Comparison of ENCODE assay signal across 10 cellular contexts in genomic region chr15:90883526-90883931, GRCh38. TPM values are rescaled to one million over a fixed set of nuclear protein-coding genes. Genes with fewer than 3 reads are reported as not detected.
DNase-seq lines count a peak whose midpoint lies in the region; ATAC-seq and TF ChIP-seq lines count a peak whose summit lies in the region.
"Had no signal": no experiment of that assay in that cellular context is flagged by ENCODE, and none has a peak within 500 bp of the region (broad histone marks: within the 10 kb centered on the region; RNA-seq: fewer than 3 reads in every experiment).

No MANE protein-coding gene starts in this region.

- H3K27me3 ChIP-seq in mucosa of rectum (ENCODE audit: control insufficient read depth in 2 of 2, insufficient read depth in 2 of 2, low read length in 2 of 2) = no peaks in the 10 kb centered on the region
- H3K27me3 ChIP-seq in tibial artery = no peaks in the 10 kb centered on the region

- no peak for TF ChIP-seq CTCF in tibial artery (IDR thresholded peaks at IDR 0.05)

- H3K9me3 Mint-ChIP-seq in activated CD4-positive, alpha-beta T cell treated with anti-CD3 and anti-CD28 coated beads, Interleukin-2, amount 10 ng/mL, durations not matched to agents 24 days and 14 days = no peaks in the 10 kb centered on the region
- no peaks in the 10 kb centered on the region for H3K9me3 Mint-ChIP-seq in dendritic cell treated with granulocyte-macrophage colony-stimulating factor and Interleukin-4, amounts not matched to agents 40 ng/mL and 50 ng/mL, for 4 days

- H3K4me3 ChIP-seq in mucosa of rectum (ENCODE audit: low read length in 2 of 2) = peak overlapping the region; percentile 66 to 71
- H3K4me3 ChIP-seq in tibial artery = peak overlapping the region; percentile 54 to 55

- H3K36me3 Mint-ChIP-seq in activated CD4-positive, alpha-beta T cell treated with anti-CD3 and anti-CD28 coated beads, Interleukin-2, amount 10 ng/mL, durations not matched to agents 24 days and 14 days (ENCODE audit: low read depth) = peaks cover 51% of the 10 kb centered on the region
- H3K36me3 Mint-ChIP-seq in dendritic cell treated with granulocyte-macrophage colony-stimulating factor and Interleukin-4, amounts not matched to agents 40 ng/mL and 50 ng/mL, for 4 days (ENCODE audit: low read depth) = peaks cover 93% of the 10 kb centered on the region

- peak overlapping the region; percentile 20 to 80 for H3K9ac ChIP-seq in mucosa of rectum (ENCODE audit: low read depth in 1 of 2, low read length in 2 of 2)

- intact Hi-C loops in activated CD4-positive, alpha-beta T cell treated with anti-CD3 and anti-CD28 coated beads, Interleukin-2, amount 10 ng/mL, durations not matched to agents 24 days and 14 days (cut with micrococcal nuclease) = loop anchor here (1.0 kb wide), 1 partner anchor 10 kb away; no protein-coding TSS in a partner anchor
- intact Hi-C loops in dendritic cell treated with granulocyte-macrophage colony-stimulating factor and Interleukin-4, amounts not matched to agents 40 ng/mL and 50 ng/mL, for 4 days (cut with micrococcal nuclease) = loop anchor here (10.0 kb wide), 1 partner anchor 51 kb away; the partner anchor contains the start of genes HDDC3 and UNC45A
- intact Hi-C loops in tibial artery (cut with DNase I; ENCODE audit: low total_unique reads) = no loop called here

- H3K9me3 ChIP-seq in mucosa of rectum (ENCODE audit: control insufficient read depth in 2 of 2, low read length in 2 of 2) (no peaks in the 10 kb centered on the region), tibial artery (no peaks in the 10 kb centered on the region)

- peaks cover 17 to 21% of the 10 kb centered on the region in 2 donors for H3K4me1 ChIP-seq in mucosa of rectum (ENCODE audit: control insufficient read depth in 2 of 2, insufficient read depth in 2 of 2, low read length in 2 of 2)
- peaks cover 0 to 38% (median 25%) of the 10 kb centered on the region in 4 donors for H3K4me1 ChIP-seq in tibial artery

- H3K27ac ChIP-seq in mucosa of rectum (ENCODE audit: low read depth in 2 of 2, low read length in 2 of 2) (peak overlapping the region; percentile 81 to 88), tibial artery (peak overlapping the region; percentile 86 to 98)

- H3K27me3 Mint-ChIP-seq in activated CD4-positive, alpha-beta T cell treated with anti-CD3 and anti-CD28 coated beads, Interleukin-2, amount 10 ng/mL, durations not matched to agents 24 days and 14 days = no peaks in the 10 kb centered on the region
- no peaks in the 10 kb centered on the region for H3K27me3 Mint-ChIP-seq in dendritic cell treated with granulocyte-macrophage colony-stimulating factor and Interleukin-4, amounts not matched to agents 40 ng/mL and 50 ng/mL, for 4 days

- peak overlapping the region; percentile 76 for H3K27ac Mint-ChIP-seq in activated CD4-positive, alpha-beta T cell treated with anti-CD3 and anti-CD28 coated beads, Interleukin-2, amount 10 ng/mL, durations not matched to agents 24 days and 14 days
- H3K27ac Mint-ChIP-seq in dendritic cell treated with granulocyte-macrophage colony-stimulating factor and Interleukin-4, amounts not matched to agents 40 ng/mL and 50 ng/mL, for 4 days = peak overlapping the region; percentile 95

- peaks cover 47% of the 10 kb centered on the region for H3K4me1 Mint-ChIP-seq in activated CD4-positive, alpha-beta T cell treated with anti-CD3 and anti-CD28 coated beads, Interleukin-2, amount 10 ng/mL, durations not matched to agents 24 days and 14 days
- H3K4me1 Mint-ChIP-seq in dendritic cell treated with granulocyte-macrophage colony-stimulating factor and Interleukin-4, amounts not matched to agents 40 ng/mL and 50 ng/mL, for 4 days (ENCODE audit: low read depth) = peaks cover 82% of the 10 kb centered on the region

- ATAC-seq in GM21619 (IDR thresholded peaks at IDR 0.05; ENCODE audit: unreplicated experiment) (no peak), HG03159 (IDR thresholded peaks at IDR 0.05; ENCODE audit: unreplicated experiment) (no peak), GM19452 (IDR thresholded peaks at IDR 0.05; ENCODE audit: unreplicated experiment) (no peak)
- ATAC-seq: Panc1 had no signal

- peak overlapping the region; percentile 28 for H3K4me3 Mint-ChIP-seq in activated CD4-positive, alpha-beta T cell treated with anti-CD3 and anti-CD28 coated beads, Interleukin-2, amount 10 ng/mL, durations not matched to agents 24 days and 14 days
- peak overlapping the region; percentile 98 for H3K4me3 Mint-ChIP-seq in dendritic cell treated with granulocyte-macrophage colony-stimulating factor and Interleukin-4, amounts not matched to agents 40 ng/mL and 50 ng/mL, for 4 days

- H3K36me3 ChIP-seq in mucosa of rectum (ENCODE audit: control insufficient read depth in 2 of 2, insufficient read depth in 2 of 2, low read length in 2 of 2) (peaks cover 12 to 28% of the 10 kb centered on the region in 2 donors), tibial artery (peaks cover 17 to 52% (median 51%) of the 10 kb centered on the region in 3 donors)

- no peak for DNase-seq in activated CD4-positive, alpha-beta T cell treated with anti-CD3 and anti-CD28 coated beads, Interleukin-2, amount 10 ng/mL, durations not matched to agents 24 days and 14 days
- no peak for DNase-seq in activated CD4-positive, alpha-beta T cell treated with anti-CD3 and anti-CD28 coated beads, Interleukin-2, amount 50 U/mL, for 1 hour
- DNase-seq in tibial artery = no peak
- DNase-seq: activated gamma-delta T cell had no signal

RNA-seq across cellular contexts. Expression of gene FES, which starts 0.8 kb away (rescaled TPM):
- 32.5 and 33.7 TPM in 2 replicates for total RNA-seq in activated CD4-positive, alpha-beta T cell treated with anti-CD3 and anti-CD28 coated beads, Interleukin-2, amount 10 ng/mL, durations not matched to agents 24 days and 14 days

RNA-seq across cellular contexts. Expression of gene FURIN, which starts 15.1 kb away (rescaled TPM):
- total RNA-seq in activated CD4-positive, alpha-beta T cell treated with anti-CD3 and anti-CD28 coated beads, Interleukin-2, amount 10 ng/mL, durations not matched to agents 24 days and 14 days = 432 TPM in 2 replicates

RNA-seq across cellular contexts. Expression of gene MAN2A2, which starts 19.6 kb away (rescaled TPM):
- total RNA-seq in activated CD4-positive, alpha-beta T cell treated with anti-CD3 and anti-CD28 coated beads, Interleukin-2, amount 10 ng/mL, durations not matched to agents 24 days and 14 days = 196 and 206 TPM in 2 replicates

RNA-seq across cellular contexts. Expression of gene HDDC3, which starts 48.8 kb away (rescaled TPM):
- 36.3 and 39.9 TPM in 2 replicates for total RNA-seq in activated CD4-positive, alpha-beta T cell treated with anti-CD3 and anti-CD28 coated beads, Interleukin-2, amount 10 ng/mL, durations not matched to agents 24 days and 14 days

RNA-seq across cellular contexts. Expression of gene UNC45A, which starts 51.6 kb away (rescaled TPM):
- total RNA-seq in activated CD4-positive, alpha-beta T cell treated with anti-CD3 and anti-CD28 coated beads, Interleukin-2, amount 10 ng/mL, durations not matched to agents 24 days and 14 days = 66.9 and 67.0 TPM in 2 replicates
